Comparison of ENCODE assay signal across 1 cellular context in genomic region chrX:40003071-40003981, GRCh38.
TF ChIP-seq lines count a peak whose summit lies in the region.

No MANE protein-coding gene starts in this region.

TF ChIP-seq in HEK293, 187 proteins besides CTCF, POLR2A, EP300 and RAD21 (continued from another document):
- TF ChIP-seq INSM2 (tag by site-specific recombination; IDR thresholded peaks at IDR 0.05): no peak
- TF ChIP-seq ZNF473 (tag by site-specific recombination; IDR thresholded peaks at IDR 0.05): no peak
- no peak for TF ChIP-seq ZNF707 (tag by site-specific recombination; IDR thresholded peaks at IDR 0.05)
- no peak for TF ChIP-seq ZSCAN18 (tag by site-specific recombination; IDR thresholded peaks at IDR 0.05)
